ENCODE assay signal across 23 cellular contexts in genomic region chr14:56125772-56126411, GRCh38. TPM values are rescaled to one million over a fixed set of nuclear protein-coding genes. Genes with fewer than 3 reads are reported as not detected.
DNase-seq lines count a peak whose midpoint lies in the region; FAIRE-seq and TF ChIP-seq lines count a peak whose summit lies in the region.
"Had no signal": no experiment of that assay in that cellular context is flagged by ENCODE, and none has a peak within 500 bp of the region (broad histone marks: within the 10 kb centered on the region; RNA-seq: fewer than 3 reads in every experiment).

No MANE protein-coding gene starts in this region.

- CTCF ChIA-PET in HEK293 (lab: Yijun Ruan, JAX), result no interaction called here

- H3K4me2 ChIP-seq in BLaER1 treated with 17β-estradiol and CSF1 and Interleukin-3, amounts not matched to agents 10 nM and 100 nM, result peak overlapping the region in 9 of 11 experiments; percentile 10 to 94 (median 32); a peak in 16 of 22 replicates
- no peak overlapping the region for H3K4me2 ChIP-seq in osteoblast (ENCODE audit: insufficient read depth, low read length)
- H3K4me2 ChIP-seq: PC-9 had no signal

- peaks cover 6% of the 10 kb centered on the region for H3K79me2 ChIP-seq in osteoblast (ENCODE audit: insufficient read depth, low read length)

- POLR2A ChIA-PET in HEK293 (lab: Yijun Ruan, JAX), result no interaction called here

- peak; percentile 95 for DNase-seq in NCI-H524 treated with DMSO at 0.1 percent for 48 hours (lab: John Stamatoyannopoulos, UW)
- no peak for DNase-seq in activated CD8-positive, alpha-beta memory T cell treated with anti-CD3 and anti-CD28 coated beads for 24 hours
- no peak for DNase-seq in NOMO-1 treated with dmso at 0.1 percent for 144 hours (lab: John Stamatoyannopoulos, UW; ENCODE audit: unreplicated experiment)
- no peak for DNase-seq in osteoblast (ENCODE audit: insufficient read length, low spot score, missing footprints)
- no peak for DNase-seq in activated CD4-positive, CD25-positive, alpha-beta regulatory T cell (lab: John Stamatoyannopoulos, UW)
- DNase-seq: activated CD4-positive, CD25-positive, alpha-beta regulatory T cell treated with anti-CD3 and anti-CD28 coated beads, Interleukin-2, amount 50 U/mL, for 72 hours; activated effector memory CD4-positive, alpha-beta T cell treated with Interleukin-2 at 50 U/mL for 16 hours; amygdala; CD4-positive, alpha-beta T cell; effector memory CD8-positive, alpha-beta T cell; mesendoderm; NCI-H446 treated with DMSO at 0.1 percent for 48 hours; PC-9; stimulated activated naive CD4-positive, alpha-beta T cell; T-helper 9 cell; trophoblast cell had no signal

- no peak overlapping the region for H3K4me3 ChIP-seq in BLaER1 treated with 17β-estradiol and CSF1 and Interleukin-3, amounts not matched to agents 10 nM and 100 nM
- H3K4me3 ChIP-seq in HEK293 (ENCODE audit: low read depth, low read length), result no peak overlapping the region
- no peak overlapping the region for H3K4me3 ChIP-seq in osteoblast (ENCODE audit: insufficient read depth, low read length)
- H3K4me3 ChIP-seq: GM12878, K562, PC-9, SK-N-MC had no signal

- peak; percentile 91 for FAIRE-seq in islet of Langerhans (lab: Jason Lieb, UNC)
- FAIRE-seq: GM12878, K562, keratinocyte had no signal

- no peaks in the 10 kb centered on the region for H3K27me3 ChIP-seq in BLaER1 treated with 17β-estradiol and CSF1 and Interleukin-3, amounts not matched to agents 10 nM and 100 nM
- H3K27me3 ChIP-seq in osteoblast (ENCODE audit: insufficient read depth, low read length), result no peaks in the 10 kb centered on the region

- H4K20me1 ChIP-seq in BLaER1 treated with 17β-estradiol and CSF1 and Interleukin-3, amounts not matched to agents 10 nM and 100 nM, result peaks cover 33 to 100% (median 78%) of the 10 kb centered on the region in 11 experiments; a peak in 20 of 22 replicates
- H4K20me1 ChIP-seq in osteoblast (ENCODE audit: insufficient read depth, low read length), result no peaks in the 10 kb centered on the region

- 0 out of 22 replicates have a peak overlapping the region, but pooled peaks of 1 of the 11 experiments have one; percentile 6 for H3K9ac ChIP-seq in BLaER1 treated with 17β-estradiol and CSF1 and Interleukin-3, amounts not matched to agents 10 nM and 100 nM

- no peak overlapping the region for H3K27ac ChIP-seq in BLaER1 treated with 17β-estradiol and CSF1 and Interleukin-3, amounts not matched to agents 10 nM and 100 nM
- no peak overlapping the region for H3K27ac ChIP-seq in HEK293 (ENCODE audit: extremely low read depth, low read depth, low read length)
- H3K27ac ChIP-seq in osteoblast (ENCODE audit: low read depth, low read length), result no peak overlapping the region
- H3K27ac ChIP-seq: PC-9, SK-N-MC had no signal

- peaks cover 0 to 8% (median 0%) of the 10 kb centered on the region in 11 experiments; a peak in 2 of 22 replicates for H3K36me3 ChIP-seq in BLaER1 treated with 17β-estradiol and CSF1 and Interleukin-3, amounts not matched to agents 10 nM and 100 nM
- H3K36me3 ChIP-seq in HEK293 (ENCODE audit: control insufficient read depth in 2 of 2, insufficient read depth in 1 of 2, low read length in 2 of 2), result no peaks in the 10 kb centered on the region
- H3K36me3 ChIP-seq in osteoblast (ENCODE audit: insufficient read depth, low read length), result no peaks in the 10 kb centered on the region

- peaks cover 67 to 100% (median 97%) of the 10 kb centered on the region in 10 experiments for H3K4me1 ChIP-seq in BLaER1 treated with 17β-estradiol and CSF1 and Interleukin-3, amounts not matched to agents 10 nM and 100 nM
- H3K4me1 ChIP-seq in HEK293 (ENCODE audit: control insufficient read depth, insufficient read depth, low read length) (peaks cover 42% of the 10 kb centered on the region), osteoblast (ENCODE audit: insufficient read depth, low read length) (no peaks in the 10 kb centered on the region)

- no peaks in the 10 kb centered on the region for H3K9me3 ChIP-seq in BLaER1 treated with 17β-estradiol and CSF1 and Interleukin-3, amounts not matched to agents 10 nM and 100 nM (replicated peaks in 1 of 11)
- no peaks in the 10 kb centered on the region for H3K9me3 ChIP-seq in HEK293 (ENCODE audit: control insufficient read depth, insufficient read depth, low read depth, low read length)
- H3K9me3 ChIP-seq in osteoblast (ENCODE audit: low read depth, low read length), result no peaks in the 10 kb centered on the region

- TF ChIP-seq CTCF in HEK293 (tag by site-specific recombination; IDR thresholded peaks at IDR 0.05), result no peak
- TF ChIP-seq CTCF in osteoblast (IDR thresholded peaks at IDR 0.05; ENCODE audit: extremely low read depth, low read depth, low read length), result no peak

- no peak overlapping the region for H2AFZ ChIP-seq in osteoblast (ENCODE audit: low read length)
- H2AFZ ChIP-seq: PC-9 had no signal

TF ChIP-seq in HEK293, 187 proteins besides CTCF, POLR2A, EP300 and RAD21:
- TF ChIP-seq ZNF530 (tag by site-specific recombination; IDR thresholded peaks at IDR 0.05; ENCODE audit: low read depth), result no peak
- TF ChIP-seq PRDM6 (tag by site-specific recombination; IDR thresholded peaks at IDR 0.05), result peak; percentile 18; the same call in 1 of the 2 replicates

RNA-seq across cellular contexts. Expression of gene PELI2, which starts 7.7 kb away (rescaled TPM):
- total RNA-seq in osteoblast, result 14.1 and 20.3 TPM in 2 replicates
